Comparison of ENCODE assay signal across 13 cellular contexts in the genomic region with DNA sequence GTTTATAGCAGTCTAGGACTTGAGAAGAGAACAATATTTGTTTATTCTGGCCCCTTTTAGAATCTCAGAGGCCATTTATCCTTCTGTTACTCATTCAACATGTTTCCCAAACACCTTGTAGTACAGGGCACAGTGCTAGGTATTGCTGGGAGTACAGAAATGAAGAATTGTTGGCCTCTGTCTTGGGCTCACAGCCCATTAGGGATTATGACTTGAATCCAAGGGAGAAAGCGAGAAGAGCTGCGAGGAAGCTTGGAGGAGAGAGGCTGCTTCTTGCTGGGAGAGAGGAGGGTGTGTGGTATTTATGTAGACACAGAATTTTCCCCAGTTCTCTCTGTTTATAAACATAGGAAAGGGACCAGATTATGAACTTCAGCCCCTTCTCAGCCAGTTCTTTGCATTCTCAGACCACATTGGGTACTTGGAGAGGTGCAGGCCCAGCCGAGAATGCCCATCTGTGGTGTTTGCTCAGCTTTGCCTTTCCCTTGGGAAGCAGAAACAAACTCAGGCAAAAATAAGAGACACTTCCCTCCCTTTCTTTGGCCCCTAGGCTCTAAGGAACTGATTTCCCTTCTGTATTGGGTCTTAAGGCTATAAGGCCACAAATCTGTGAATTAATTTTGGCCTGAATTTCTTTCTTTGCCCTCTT. TPM values are rescaled to one million over a fixed set of nuclear protein-coding genes. Genes with fewer than 3 reads are reported as not detected.
DNase-seq lines count a peak whose midpoint lies in the region; ATAC-seq, FAIRE-seq and TF ChIP-seq lines count a peak whose summit lies in the region.
"Had no signal": no experiment of that assay in that cellular context is flagged by ENCODE, and none has a peak within 500 bp of the region (broad histone marks: within the 10 kb centered on the region; RNA-seq: fewer than 3 reads in every experiment).

No MANE protein-coding gene starts in this region.

- H3K9me3 ChIP-seq in heart left ventricle (no peaks in the 10 kb centered on the region), endodermal cell (ENCODE audit: control insufficient read depth, low read length) (no peaks in the 10 kb centered on the region), trophoblast cell (ENCODE audit: insufficient read depth, low read depth, low read length) (no peaks in the 10 kb centered on the region), HepG2 (ENCODE audit: low read length) (no peaks in the 10 kb centered on the region)

- 60 to 76% (median 66%) methylated on average over 3 of the region's 3 CpGs for WGBS in heart left ventricle, 4 donors
- 86 to 93% methylated on average over 1 to 3 of the region's 3 CpGs for WGBS in endodermal cell (ENCODE audit: insufficient coverage in 1 of 2, insufficient read length in 1 of 2), 2 experiments
- WGBS in trophoblast cell (ENCODE audit: extremely low coverage, insufficient coverage, insufficient read length): no CpG with 5 or more reads among the region's 3 CpGs
- WGBS in HepG2 (ENCODE audit: low lambda C conversion rate): 97% methylated on average over 3 of the region's 3 CpGs

- H3K4me2 ChIP-seq in trophoblast cell (ENCODE audit: low read length) (no peak overlapping the region), HepG2 (ENCODE audit: low read depth, low read length) (no peak overlapping the region)

- H2BK120ac ChIP-seq in trophoblast cell (ENCODE audit: insufficient read depth, low read length, poor library complexity): no peak overlapping the region

- intact Hi-C loops in heart left ventricle (cut with DNase I) (no loop called here), cardiac septum (cut with DNase I) (no loop called here), HepG2 (cut with micrococcal nuclease; ENCODE audit: unreplicated experiment) (loop anchor here (10.0 kb wide), 1 partner anchor 76 kb away; no protein-coding TSS in a partner anchor)

- peak overlapping the region; percentile 20 for H3K27ac Mint-ChIP-seq in endodermal cell

- BruUV-seq in HepG2 (replicated peaks; lab: Mats Ljungman, UMichigan): no TSS peak

- no peak for TF ChIP-seq RAD21 in HepG2 (CRISPR knock-in tag; IDR thresholded peaks at IDR 0.05)

- no peak overlapping the region for H4K8ac ChIP-seq in trophoblast cell (ENCODE audit: low read depth, low read length)

- no peak overlapping the region for H2BK12ac ChIP-seq in trophoblast cell (ENCODE audit: low read length)

- H3K36me3 ChIP-seq in heart left ventricle (no peaks in the 10 kb centered on the region), endodermal cell (ENCODE audit: control insufficient read depth, insufficient read depth, low read length) (no peaks in the 10 kb centered on the region), trophoblast cell (ENCODE audit: control insufficient read depth in 1 of 2, insufficient read depth in 2 of 2, low read length in 2 of 2) (peaks cover 2 to 3% of the 10 kb centered on the region in 2 experiments), HepG2 (replicated peaks in 1 of 2; ENCODE audit: control insufficient read depth in 1 of 2, insufficient read depth in 2 of 2, low read length in 2 of 2) (peaks cover 6 to 16% of the 10 kb centered on the region in 2 experiments; a peak in 3 of 5 replicates)

- POLR2A ChIA-PET in HepG2 (lab: Yijun Ruan, JAX): no interaction called here

- peak in 2 of 4 donors; percentile 4 to 5 for ATAC-seq in heart left ventricle
- ATAC-seq in HG03442 (IDR thresholded peaks at IDR 0.05; ENCODE audit: unreplicated experiment): no peak
- no peak for ATAC-seq in HepG2

- H3K4me3 Mint-ChIP-seq in endodermal cell: no peak overlapping the region

- H3K36me3 Mint-ChIP-seq in endodermal cell (ENCODE audit: low read depth): peaks cover 22% of the 10 kb centered on the region

- peak overlapping the region; percentile 23 for H3K4ac ChIP-seq in trophoblast cell (ENCODE audit: low read depth, low read length)

- CTCF ChIA-PET in HepG2 (lab: Yijun Ruan, JAX; ENCODE audit: low intra/inter-chr PET ratio, low total read pairs): no interaction called here

- H2AK5ac ChIP-seq in trophoblast cell (ENCODE audit: low read length): no peak overlapping the region

- H3K27ac ChIP-seq in heart left ventricle: peak overlapping the region in 10 of 12 donors; percentile 0 to 69 (median 33)
- no peak overlapping the region for H3K27ac ChIP-seq in endodermal cell (ENCODE audit: low read depth, low read length)
- H3K27ac ChIP-seq in trophoblast cell (ENCODE audit: low read depth, low read length): no peak overlapping the region
- no peak overlapping the region for H3K27ac ChIP-seq in HepG2 (ENCODE audit: extremely low read length, insufficient read depth, low read length)
- H3K27ac ChIP-seq: parathyroid adenoma had no signal

- no peak overlapping the region for H3K18ac ChIP-seq in trophoblast cell (ENCODE audit: low read length)

- H3K9ac ChIP-seq in endodermal cell (ENCODE audit: extremely low read depth, low read length, poor library complexity, severe bottlenecking) (no peak overlapping the region), trophoblast cell (ENCODE audit: low read length) (no peak overlapping the region), HepG2 (ENCODE audit: insufficient read depth, low read depth, low read length) (no peak overlapping the region)
- H3K9ac ChIP-seq: parathyroid adenoma had no signal

- peaks cover 2% of the 10 kb centered on the region for H3K79me1 ChIP-seq in trophoblast cell (ENCODE audit: low read length)

- FAIRE-seq in HepG2 (lab: Jason Lieb, UNC): no peak
- FAIRE-seq: astrocyte, islet of Langerhans had no signal

- TF ChIP-seq CTCF in heart left ventricle (IDR thresholded peaks at IDR 0.05): no peak
- TF ChIP-seq CTCF in endodermal cell (conservative IDR thresholded peaks at IDR 0.05): no peak
- no peak for TF ChIP-seq CTCF in HepG2 (CRISPR knock-in tag; IDR thresholded peaks at IDR 0.05)

- no peak overlapping the region for H3K23ac ChIP-seq in trophoblast cell (ENCODE audit: low read length)

- H2BK5ac ChIP-seq in trophoblast cell (ENCODE audit: low read depth, low read length, poor library complexity): no peak overlapping the region

- H3K79me2 ChIP-seq in trophoblast cell (ENCODE audit: control insufficient read depth, insufficient read depth, low read length, poor library complexity): peaks cover 4% of the 10 kb centered on the region
- peaks cover 64% of the 10 kb centered on the region for H3K79me2 ChIP-seq in HepG2 (ENCODE audit: insufficient read depth, low read length)

- TF ChIP-seq POLR2A in heart left ventricle (IDR thresholded peaks at IDR 0.05) (no peak), HepG2 (IDR thresholded peaks at IDR 0.05; ENCODE audit: insufficient read depth in 1 of 2, low read depth in 2 of 2, low read length in 2 of 2) (no peak)

- H3K27me3 Mint-ChIP-seq in endodermal cell (ENCODE audit: insufficient read depth): no peaks in the 10 kb centered on the region

- H3K4me3 ChIP-seq in heart left ventricle (no peak overlapping the region), endodermal cell (ENCODE audit: low read length) (no peak overlapping the region), trophoblast cell (ENCODE audit: low read depth, low read length) (no peak overlapping the region), HepG2 (replicated peaks in 1 of 3; ENCODE audit: insufficient read depth in 1 of 3, low read depth in 2 of 3, low read length in 3 of 3) (no peak overlapping the region)

- peaks cover 32% of the 10 kb centered on the region for H4K20me1 ChIP-seq in HepG2 (ENCODE audit: insufficient read depth, low read length)

- no peaks in the 10 kb centered on the region for H3K27me3 ChIP-seq in heart left ventricle
- no peaks in the 10 kb centered on the region for H3K27me3 ChIP-seq in endodermal cell (ENCODE audit: control insufficient read depth, insufficient read depth, low read length, poor library complexity, severe bottlenecking)
- H3K27me3 ChIP-seq in trophoblast cell (ENCODE audit: insufficient read depth, low read length): no peaks in the 10 kb centered on the region
- no peaks in the 10 kb centered on the region for H3K27me3 ChIP-seq in HepG2 (ENCODE audit: control insufficient read depth in 1 of 2, insufficient read depth in 2 of 2, low read length in 2 of 2)

- no peak overlapping the region for H3K14ac ChIP-seq in trophoblast cell (ENCODE audit: low read length)

- H4K91ac ChIP-seq in trophoblast cell (ENCODE audit: low read depth, low read length): no peak overlapping the region

- H3K9me3 Mint-ChIP-seq in endodermal cell: no peaks in the 10 kb centered on the region

- TF ChIP-seq EP300 in HepG2 (IDR thresholded peaks at IDR 0.05; ENCODE audit: low read depth in 2 of 2, low read length in 2 of 2) (no peak), HepG2 (CRISPR knock-in tag; IDR thresholded peaks at IDR 0.05; ENCODE audit: borderline replicate concordance) (no peak)

- H3K4me1 ChIP-seq in heart left ventricle (peaks cover 8 to 100% (median 92%) of the 10 kb centered on the region in 12 donors), endodermal cell (ENCODE audit: control insufficient read depth, insufficient read depth, low read length) (peaks cover 35% of the 10 kb centered on the region), trophoblast cell (ENCODE audit: control insufficient read depth in 1 of 2, insufficient read depth in 2 of 2, low read length in 2 of 2) (peaks cover 20 to 22% of the 10 kb centered on the region in 2 experiments), HepG2 (ENCODE audit: insufficient read depth, low read length) (peaks cover 55% of the 10 kb centered on the region)

- no peak for DNase-seq in heart left ventricle
- no peak for DNase-seq in cardiac septum (ENCODE audit: low spot score)
- DNase-seq in endodermal cell: no peak
- DNase-seq in trophoblast cell: no peak
- DNase-seq in kidney glomerular epithelial cell (lab: John Stamatoyannopoulos, UW): no peak
- DNase-seq in HepG2 (ENCODE audit: low spot score): no peak
- DNase-seq in central memory CD4-positive, alpha-beta T cell: no peak
- DNase-seq: NCI-H1436 treated with DMSO at 0.1 percent for 48 hours, T-helper 9 cell had no signal

- in situ Hi-C loops in HepG2 (cut with HindIII; ENCODE audit: extremely low pct_ligation_motif_present, low pct_unique_long_range_greater_than_20kb): no loop called here

- peaks cover 84% of the 10 kb centered on the region for H3K4me1 Mint-ChIP-seq in endodermal cell

- no peak overlapping the region for H2AFZ ChIP-seq in trophoblast cell (ENCODE audit: insufficient read depth, low read length, poor library complexity)
- no peak overlapping the region for H2AFZ ChIP-seq in HepG2 (ENCODE audit: low read length)
- H2AFZ ChIP-seq: parathyroid adenoma had no signal

- no peak overlapping the region for H4K12ac ChIP-seq in trophoblast cell (ENCODE audit: low read depth, low read length)

RNA-seq across cellular contexts. Expression of a gene that starts 17.9 kb away (rescaled TPM):
- total RNA-seq in heart left ventricle (100 to 1,000 TPM in 5 of 9 donors, 10 to 100 TPM in 4; 46.2 to 225 (median 106) TPM), cardiac septum (101 TPM), endodermal cell (100 to 1,000 TPM in 1 of 2 donors, 10 to 100 TPM in 1; 81.5 to 116 TPM), HepG2 (2016; rRNA removed; fragmentation: Illumina TruSeq; extraction: Trizol) (40.1 and 55.7 TPM in 2 replicates)
- polyA plus RNA-seq in heart left ventricle (100 to 1,000 TPM; 127 to 233 TPM), HepG2 (2011; rRNA removed) (45.6 and 53.3 TPM in 2 replicates)
- polyA plus RNA-seq in endodermal cell (2013, experiment 1 of 2): 74.7 TPM
- polyA plus RNA-seq in endodermal cell (2013, experiment 2 of 2): 71.3 TPM
- 95.8 and 99.2 TPM in 2 replicates for polyA plus RNA-seq in trophoblast cell (2013)
- 21.5 and 22.5 TPM in 2 replicates for total RNA-seq in HepG2 (2016; cell fraction: cytosol; rRNA removed; fragmentation: Illumina TruSeq; extraction: Trizol; ENCODE audit: low read depth)
- 38.1 and 49.5 TPM in 2 replicates for total RNA-seq in HepG2 (2016; cell fraction: insoluble cytoplasmic fraction; rRNA removed; fragmentation: Illumina TruSeq; extraction: Trizol)
- total RNA-seq in HepG2 (2016; cell fraction: membrane; rRNA removed; fragmentation: Illumina TruSeq; extraction: Trizol): 48.4 and 51.3 TPM in 2 replicates
- 20.3 and 20.7 TPM in 2 replicates for total RNA-seq in HepG2 (2016; cell fraction: nucleus; rRNA removed; fragmentation: Illumina TruSeq; extraction: Trizol)
- 41.0 and 57.4 TPM in 2 replicates for polyA plus RNA-seq in HepG2 (2011; cell fraction: cytosol; rRNA removed)
- 16.8 and 22.7 TPM in 2 replicates for polyA plus RNA-seq in HepG2 (2011; cell fraction: nucleus; rRNA removed)
- 89.7 and 106 TPM in 2 replicates for polyA plus RNA-seq in HepG2 (2012)
- 70.9 and 93.4 TPM in 2 replicates for polyA plus RNA-seq in HepG2 (2016; cell fraction: cytosol; fragmentation: Illumina TruSeq; extraction: Trizol; ENCODE audit: low read depth)
- polyA plus RNA-seq in HepG2 (2016; cell fraction: insoluble cytoplasmic fraction; fragmentation: Illumina TruSeq; extraction: Trizol; ENCODE audit: low read depth): 148 and 160 TPM in 2 replicates
- polyA plus RNA-seq in HepG2 (2016; cell fraction: membrane; fragmentation: Illumina TruSeq; extraction: Trizol; ENCODE audit: low read depth): 107 and 129 TPM in 2 replicates
- 88.7 and 93.2 TPM in 2 replicates for polyA plus RNA-seq in HepG2 (2016; cell fraction: nucleus; fragmentation: Illumina TruSeq; extraction: Trizol; ENCODE audit: insufficient read depth, low read depth)
- polyA minus RNA-seq in HepG2 (2011; rRNA and poly(A)+ RNA removed; ENCODE audit: low replicate concordance): 12.1 and 18.5 TPM in 2 replicates
- 23.5 and 28.2 TPM in 2 replicates for polyA minus RNA-seq in HepG2 (2011; cell fraction: cytosol; rRNA and poly(A)+ RNA removed)
- polyA minus RNA-seq in HepG2 (2011; cell fraction: nucleus; rRNA and poly(A)+ RNA removed): 9.5 and 11.8 TPM in 2 replicates

Comparison
In these comparisons a context has a peak if more than half of its experiments do, and no peak if none do; other contexts are left out.
1. H3K27ac ChIP-seq: peak in heart left ventricle (10 of 12); none in endodermal cell (single experiment), trophoblast cell (single experiment) and HepG2 (single experiment).